In the genomic region with DNA sequence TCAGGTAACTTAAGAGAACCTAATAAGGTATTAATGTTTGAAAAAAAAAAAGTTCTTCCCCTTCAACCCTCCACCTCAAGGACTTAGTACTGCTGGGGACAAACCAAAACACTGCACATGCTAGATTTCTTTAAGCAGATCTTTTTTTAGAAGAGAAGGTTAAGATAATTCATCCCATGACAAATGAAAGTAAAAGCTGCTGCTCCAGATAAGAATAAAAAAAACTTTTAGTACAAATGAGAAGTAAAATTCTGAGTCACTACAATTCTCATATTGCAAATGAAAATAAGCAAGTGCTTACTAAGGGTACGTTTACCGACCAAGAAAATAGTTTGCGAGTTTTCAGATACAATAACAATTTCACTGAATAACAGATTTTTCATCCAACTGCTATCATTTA, we compare ENCODE assay signal across 11 cellular contexts. TPM values are rescaled to one million over a fixed set of nuclear protein-coding genes. Genes with fewer than 3 reads are reported as not detected.
DNase-seq lines count a peak whose midpoint lies in the region; ATAC-seq and TF ChIP-seq lines count a peak whose summit lies in the region.
"Had no signal": no experiment of that assay in that cellular context is flagged by ENCODE, and none has a peak within 500 bp of the region (broad histone marks: within the 10 kb centered on the region; RNA-seq: fewer than 3 reads in every experiment).

No MANE protein-coding gene starts in this region.

- no peak for TF ChIP-seq CTCF in astrocyte of the spinal cord (IDR thresholded peaks at IDR 0.05; ENCODE audit: low read depth, low read length)
- no peak for TF ChIP-seq CTCF in stomach (IDR thresholded peaks at IDR 0.05)

- TF ChIP-seq POLR2A in stomach (IDR thresholded peaks at IDR 0.05) = no peak

- peak overlapping the region; percentile 12 for H3K4me3 Mint-ChIP-seq in activated CD8-positive, alpha-beta memory T cell treated with anti-CD3 and anti-CD28 coated beads, Interleukin-2, amount 10 ng/mL, durations not matched to agents 7 days and 5 days

- CTCF ChIA-PET in activated CD8-positive, alpha-beta memory T cell treated with anti-CD3 and anti-CD28 coated beads, Interleukin-2, amount 10 ng/mL, durations not matched to agents 7 days and 5 days (lab: Charles Lee) = interaction anchor here (1.7 kb wide), 1 partner anchor 10 kb away, joined by 5 read pairs; no protein-coding TSS in a partner anchor

- peaks cover 25% of the 10 kb centered on the region for H3K4me1 Mint-ChIP-seq in activated CD8-positive, alpha-beta memory T cell treated with anti-CD3 and anti-CD28 coated beads, Interleukin-2, amount 10 ng/mL, durations not matched to agents 7 days and 5 days

- intact Hi-C loops in stomach (cut with DNase I; ENCODE audit: low total_unique reads) = no loop called here

- no peaks in the 10 kb centered on the region for H3K9me3 Mint-ChIP-seq in activated CD8-positive, alpha-beta memory T cell treated with anti-CD3 and anti-CD28 coated beads, Interleukin-2, amount 10 ng/mL, durations not matched to agents 7 days and 5 days (ENCODE audit: low read depth)

- no peaks in the 10 kb centered on the region for H3K36me3 ChIP-seq in stomach
- H3K36me3 ChIP-seq: cardiac muscle cell had no signal

- peaks cover 18% of the 10 kb centered on the region for H3K36me3 Mint-ChIP-seq in activated CD8-positive, alpha-beta memory T cell treated with anti-CD3 and anti-CD28 coated beads, Interleukin-2, amount 10 ng/mL, durations not matched to agents 7 days and 5 days

- H3K27ac Mint-ChIP-seq in activated CD8-positive, alpha-beta memory T cell treated with anti-CD3 and anti-CD28 coated beads, Interleukin-2, amount 10 ng/mL, durations not matched to agents 7 days and 5 days = peak overlapping the region; percentile 66

- H3K27ac ChIP-seq in stomach = peak overlapping the region in 4 of 5 donors; percentile 5 to 96 (median 58)
- H3K27ac ChIP-seq: cardiac muscle cell had no signal

- H3K4me3 ChIP-seq in astrocyte of the spinal cord (ENCODE audit: low read depth, low read length) (no peak overlapping the region), stomach (peak overlapping the region in 1 of 4 donors; percentile 0)
- H3K4me3 ChIP-seq: cardiac muscle cell had no signal

- no peaks in the 10 kb centered on the region for H3K9me3 ChIP-seq in stomach

- H3K4me1 ChIP-seq in stomach = peaks cover 49 to 86% (median 73%) of the 10 kb centered on the region in 4 donors

- DNase-seq in activated CD8-positive, alpha-beta memory T cell treated with anti-CD3 and anti-CD28 coated beads, Interleukin-2, amount 10 ng/mL, durations not matched to agents 7 days and 5 days = no peak
- DNase-seq in activated CD8-positive, alpha-beta memory T cell treated with anti-CD3 and anti-CD28 coated beads, Interleukin-2, amount 50 U/mL, for 4 hours = no peak
- DNase-seq in astrocyte of the spinal cord (ENCODE audit: low read depth, low spot score) (peak; percentile 60), stomach (no peak), activated gamma-delta T cell treated with Interleukin-2 at 50 U/mL for 16 hours (no peak), germinal center (ENCODE audit: low spot score) (no peak), D341Med (ENCODE audit: low spot score) (no peak)
- DNase-seq: AML-193, NCI-H1436 had no signal

- TF ChIP-seq EP300 in stomach (IDR thresholded peaks at IDR 0.05) = no peak

- no peaks in the 10 kb centered on the region for H3K27me3 ChIP-seq in stomach
- H3K27me3 ChIP-seq: cardiac muscle cell had no signal

- no peaks in the 10 kb centered on the region for H3K27me3 Mint-ChIP-seq in activated CD8-positive, alpha-beta memory T cell treated with anti-CD3 and anti-CD28 coated beads, Interleukin-2, amount 10 ng/mL, durations not matched to agents 7 days and 5 days

- peak; percentile 60 for ATAC-seq in activated CD8-positive, alpha-beta memory T cell treated with anti-CD3 and anti-CD28 coated beads, Interleukin-2, amount 10 ng/mL, durations not matched to agents 7 days and 5 days
- ATAC-seq in HG02938 (IDR thresholded peaks at IDR 0.05; ENCODE audit: unreplicated experiment) = peak; percentile 66

- WGBS in stomach, 5 donors = 18 to 46% (median 19%) methylated on average over 3 of the region's 3 CpGs

- in situ Hi-C loops in astrocyte of the spinal cord (cut with HindIII; ENCODE audit: low sequenced_read_pairs) = no loop called here

RNA-seq across cellular contexts. Expression of a gene that starts 8.9 kb away (rescaled TPM):
- total RNA-seq in activated CD8-positive, alpha-beta memory T cell treated with anti-CD3 and anti-CD28 coated beads, Interleukin-2, amount 10 ng/mL, durations not matched to agents 7 days and 5 days = 10 to 100 TPM; 14.1 to 15.8 TPM
- 10 to 100 TPM in 4 of 5 donors, 1 to 10 TPM in 1; 4.9 to 55.3 (median 32.6) TPM for total RNA-seq in stomach
- polyA plus RNA-seq in stomach = 1 to 10 TPM; 7.0 to 9.9 (median 7.6) TPM
